ENCODE assay signal across 10 cellular contexts in genomic region chr9:98809311-98810105, GRCh38. TPM values are rescaled to one million over a fixed set of nuclear protein-coding genes. Genes with fewer than 3 reads are reported as not detected.
A peak's percentile ranks its signal among the peaks of the same experiment; 100 is the strongest.
DNase-seq lines count a peak whose midpoint lies in the region; ATAC-seq, FAIRE-seq and TF ChIP-seq lines count a peak whose summit lies in the region.
"Had no signal": no experiment of that assay in that cellular context is flagged by ENCODE, and none has a peak within 500 bp of the region (broad histone marks: within the 10 kb centered on the region; RNA-seq: fewer than 3 reads in every experiment).

No MANE protein-coding gene starts in this region.

- H4K20me1 ChIP-seq in K562 (replicated peaks; ENCODE audit: control insufficient read depth, insufficient read depth, low read length) = no peaks in the 10 kb centered on the region

- TF ChIP-seq EP300 in K562 (IDR thresholded peaks at IDR 0.05; ENCODE audit: low read length) = no peak

- H3K27ac Mint-ChIP-seq in CD4-positive, alpha-beta T cell = no peak overlapping the region

- in situ Hi-C loops in K562 (cut with MboI) = no loop called here

- H3K79me2 ChIP-seq in K562 (ENCODE audit: control insufficient read depth, insufficient read depth, low read length) = peaks cover 47% of the 10 kb centered on the region

- H3K27me3 Mint-ChIP-seq in CD4-positive, alpha-beta T cell = peaks cover 4% of the 10 kb centered on the region

- peak; percentile 75 for FAIRE-seq in K562 (lab: Jason Lieb, UNC)
- FAIRE-seq: HTR-8/SVneo had no signal

- no peaks in the 10 kb centered on the region for H3K9me3 Mint-ChIP-seq in CD4-positive, alpha-beta T cell

- no peaks in the 10 kb centered on the region for H3K9me3 ChIP-seq in CD4-positive, alpha-beta T cell (ENCODE audit: control insufficient read depth, low read length)
- H3K9me3 ChIP-seq in K562 (replicated peaks; ENCODE audit: control insufficient read depth, insufficient read depth, low read depth, low read length) (peaks cover 2% of the 10 kb centered on the region; the same call in 1 of the 2 replicates), mucosa of rectum (ENCODE audit: control insufficient read depth in 2 of 2, low read length in 2 of 2) (no peaks in the 10 kb centered on the region), breast epithelium (no peaks in the 10 kb centered on the region)

- peaks cover 27% of the 10 kb centered on the region for H3K4me1 Mint-ChIP-seq in CD4-positive, alpha-beta T cell (ENCODE audit: low read depth)

- CTCF ChIA-PET in CD4-positive, alpha-beta T cell (lab: Charles Lee) = interaction anchor here (1.3 kb wide), 1 partner anchor 12 kb away, joined by 3 read pairs; no protein-coding TSS in a partner anchor
- CTCF ChIA-PET in K562 (lab: Yijun Ruan, JAX; ENCODE audit: low intra/inter-chr PET ratio) = no interaction called here

- H3K27me3 ChIP-seq in CD4-positive, alpha-beta T cell (ENCODE audit: control insufficient read depth, insufficient read depth, low read length) = no peaks in the 10 kb centered on the region
- H3K27me3 ChIP-seq in K562 (ENCODE audit: control insufficient read depth in 2 of 2, insufficient read depth in 2 of 2, low read length in 2 of 2) = no peaks in the 10 kb centered on the region
- H3K27me3 ChIP-seq in mucosa of rectum (ENCODE audit: control insufficient read depth in 2 of 2, insufficient read depth in 2 of 2, low read length in 2 of 2) = no peaks in the 10 kb centered on the region
- peaks cover 0 to 46% of the 10 kb centered on the region in 2 donors for H3K27me3 ChIP-seq in breast epithelium

- H3K36me3 ChIP-seq in K562 (ENCODE audit: control insufficient read depth, insufficient read depth, low read length) = peaks cover 16% of the 10 kb centered on the region; the same call in 2 of the 3 replicates
- no peaks in the 10 kb centered on the region for H3K36me3 ChIP-seq in mucosa of rectum (ENCODE audit: control insufficient read depth in 2 of 2, insufficient read depth in 2 of 2, low read length in 2 of 2)
- H3K36me3 ChIP-seq in breast epithelium = no peaks in the 10 kb centered on the region

- TF ChIP-seq CTCF in CD4-positive, alpha-beta T cell (IDR thresholded peaks at IDR 0.05) = no peak
- TF ChIP-seq CTCF in K562 (IDR thresholded peaks at IDR 0.05 in 2 of 3, conservative IDR thresholded peaks at IDR 0.05 in 1 of 3; ENCODE audit: insufficient read depth in 2 of 3, low read depth in 1 of 3, low read length in 3 of 3) = no peak
- no peak for TF ChIP-seq CTCF in breast epithelium (IDR thresholded peaks at IDR 0.05)

- peaks cover 31 to 52% of the 10 kb centered on the region in 2 experiments for H3K4me1 ChIP-seq in K562 (replicated peaks in 1 of 2; ENCODE audit: control insufficient read depth in 2 of 2, insufficient read depth in 2 of 2, low read length in 2 of 2)
- H3K4me1 ChIP-seq in mucosa of rectum (ENCODE audit: control insufficient read depth in 2 of 2, insufficient read depth in 2 of 2, low read length in 2 of 2) = peaks cover 24 to 55% of the 10 kb centered on the region in 2 donors
- peaks cover 0 to 16% of the 10 kb centered on the region in 2 donors for H3K4me1 ChIP-seq in breast epithelium

- peak overlapping the region; percentile 88 for H3K4me3 Mint-ChIP-seq in CD4-positive, alpha-beta T cell

- DNase-seq in CD4-positive, alpha-beta T cell = no peak
- DNase-seq in HT-29 (ENCODE audit: low spot score) (peak; percentile 71), K562 (ENCODE audit: extremely low read depth in 1 of 4, low spot score in 3 of 4) (peak in 2 of 4 experiments; percentile 37 to 71), breast epithelium (ENCODE audit: low spot score in 2 of 2) (no peak), SW 1271 (lab: John Stamatoyannopoulos, UW) (no peak), NCI-H1092 (lab: John Stamatoyannopoulos, UW) (no peak)
- DNase-seq in stimulated activated naive CD4-positive, alpha-beta T cell (lab: John Stamatoyannopoulos, UW) = no peak
- DNase-seq: amygdala had no signal

- TSS peak; percentile 37 for BruUV-seq in K562 (replicated peaks; lab: Mats Ljungman, UMichigan)

- H3K4me3 ChIP-seq in K562 (peak overlapping the region; percentile 66), mucosa of rectum (ENCODE audit: low read length in 2 of 2) (peak overlapping the region; percentile 78 to 79), breast epithelium (no peak overlapping the region)

- no peak for ATAC-seq in CD4-positive, alpha-beta T cell (ENCODE audit: poor library complexity)
- peak; percentile 16 for ATAC-seq in K562

- intact Hi-C loops in CD4-positive, alpha-beta T cell (cut with DNase I, micrococcal nuclease) = loop anchor here in 1 of 2 experiments (10.0 kb wide), 5 partner anchors 335 to 1295 kb away; partner anchors contain the start of genes NCBP1, STX17 and TSTD2
- intact Hi-C loops in K562 (cut with micrococcal nuclease) = loop anchor here (5.0 kb wide), 3 partner anchors 38 to 268 kb away; no protein-coding TSS in a partner anchor
- intact Hi-C loops in breast epithelium (cut with DNase I; ENCODE audit: low total_unique reads) = no loop called here

- H3K4me2 ChIP-seq in K562 (ENCODE audit: insufficient read depth, low read length) = peak overlapping the region; percentile 81

- H3K9me1 ChIP-seq in K562 (ENCODE audit: control insufficient read depth, insufficient read depth, low read length) = no peaks in the 10 kb centered on the region

- TF ChIP-seq POLR2A in K562 (conservative IDR thresholded peaks at IDR 0.05) (peak; percentile 30; the same call in 1 of the 2 replicates), breast epithelium (IDR thresholded peaks at IDR 0.05) (no peak)

- no peak overlapping the region for H3K27ac ChIP-seq in CD4-positive, alpha-beta T cell (ENCODE audit: low read depth, low read length)
- H3K27ac ChIP-seq in K562 (ENCODE audit: extremely low read depth, low read depth, low read length) = peak overlapping the region; percentile 59
- peak overlapping the region; percentile 87 to 89 for H3K27ac ChIP-seq in mucosa of rectum (ENCODE audit: low read depth in 2 of 2, low read length in 2 of 2)
- no peak overlapping the region for H3K27ac ChIP-seq in breast epithelium

- POLR2A ChIA-PET in CD4-positive, alpha-beta T cell (lab: Charles Lee) = interaction anchor here (5.4 kb wide), 1 partner anchor 13 kb away, joined by 15 read pairs; the partner anchor contains the start of gene ANKS6
- POLR2A ChIA-PET in K562 (lab: Yijun Ruan, JAX) = interaction anchor here (0.7 to 2.3 kb wide), 7 partner anchors 8 to 38 kb away, joined by 3 to 8 read pairs (median 4); partner anchors contain the start of gene ANKS6

- no peak overlapping the region for H2AFZ ChIP-seq in K562 (ENCODE audit: low read depth, low read length)

- H3K36me3 Mint-ChIP-seq in CD4-positive, alpha-beta T cell (ENCODE audit: low read depth) = no peaks in the 10 kb centered on the region

- no peak for TF ChIP-seq RAD21 in K562 (CRISPR knock-in tag; conservative IDR thresholded peaks at IDR 0.05 in 1 of 2, IDR thresholded peaks at IDR 0.05 in 1 of 2)

- H3K9ac ChIP-seq in K562 (ENCODE audit: insufficient read depth in 1 of 2, low read depth in 2 of 2, low read length in 2 of 2) (peak overlapping the region; percentile 60 to 94; a peak in 3 of 4 replicates), mucosa of rectum (ENCODE audit: low read depth in 1 of 2, low read length in 2 of 2) (peak overlapping the region; percentile 63 to 77)

- WGBS in K562 (ENCODE audit: insufficient coverage, low coverage, missing lambda C conversion rate) = 44% methylated on average over 9 of the region's 9 CpGs

RNA-seq across cellular contexts. Expression of gene GALNT12, which starts 2.0 kb away (rescaled TPM):
- total RNA-seq in CD4-positive, alpha-beta T cell = 10 to 100 TPM in 1 of 2 experiments, 1 to 10 TPM in 1; 8.7 to 11.5 TPM
- total RNA-seq in HT-29 (2014; rRNA removed; shearing (Covaris generic)) = 39.1 and 53.2 TPM in 2 replicates
- total RNA-seq in K562 (2011; cell fraction: chromatin; rRNA removed; ENCODE audit: low replicate concordance) = 99.2 and 173 TPM in 2 replicates
- total RNA-seq in K562 (2011; cell fraction: nucleolus; rRNA removed) = 75.7 and 81.2 TPM in 2 replicates
- total RNA-seq in K562 (2011; cell fraction: nucleoplasm; rRNA removed) = 101 and 122 TPM in 2 replicates
- total RNA-seq in K562 (2014; rRNA removed) (36.3 and 39.1 TPM in 2 replicates), K562 (2014; rRNA removed; fragmentation: Illumina TruSeq; extraction: Trizol) (44.2 and 51.1 TPM in 2 replicates), K562 (2015; rRNA removed; fragmentation: Illumina TruSeq; extraction: Trizol) (43.6 and 46.8 TPM in 2 replicates), K562 (2021) (38.1 and 39.3 TPM in 2 replicates), breast epithelium (1 to 10 TPM; 2.6 to 6.6 (median 3.9) TPM)
- polyA plus RNA-seq in K562 (2011; rRNA removed) (82.9 and 86.6 TPM in 2 replicates), K562 (2014; fragmentation: Illumina TruSeq; extraction: Trizol) (42.4 and 45.3 TPM in 2 replicates), K562 (2014; fragmentation: Nextera tagmentation; extraction: Ambion mirVana) (10 to 100 TPM; 29.7 to 33.7 TPM), K562 (2014; rRNA removed) (45.6 and 49.4 TPM in 2 replicates)
- 28.4 and 41.1 TPM in 2 replicates for polyA plus RNA-seq in K562 (2011; cell fraction: cytosol; rRNA removed)
- polyA plus RNA-seq in K562 (2011; cell fraction: nucleus; rRNA removed) = 163 and 207 TPM in 2 replicates
- polyA plus RNA-seq in K562 (2012) = 37.8 and 58.5 TPM in 2 replicates
- polyA minus RNA-seq in K562 (2011; rRNA and poly(A)+ RNA removed) = 35.3 and 36.9 TPM in 2 replicates
- 12.0 and 15.8 TPM in 2 replicates for polyA minus RNA-seq in K562 (2011; cell fraction: cytosol; rRNA and poly(A)+ RNA removed)
- polyA minus RNA-seq in K562 (2011; cell fraction: nucleus; rRNA and poly(A)+ RNA removed) = 32.7 and 49.1 TPM in 2 replicates

RNA-seq across cellular contexts. Expression of gene ANKS6, which starts 13.2 kb away (rescaled TPM):
- total RNA-seq in CD4-positive, alpha-beta T cell = 10 to 100 TPM; 11.8 to 12.2 TPM
- 43.7 and 47.8 TPM in 2 replicates for total RNA-seq in HT-29 (2014; rRNA removed; shearing (Covaris generic))
- 68.9 and 115 TPM in 2 replicates for total RNA-seq in K562 (2011; cell fraction: chromatin; rRNA removed; ENCODE audit: low replicate concordance)
- 69.9 and 73.9 TPM in 2 replicates for total RNA-seq in K562 (2011; cell fraction: nucleolus; rRNA removed)
- total RNA-seq in K562 (2011; cell fraction: nucleoplasm; rRNA removed) = 65.8 and 76.9 TPM in 2 replicates
- total RNA-seq in K562 (2014; rRNA removed) = 46.3 and 64.7 TPM in 2 replicates
- total RNA-seq in K562 (2014; rRNA removed; fragmentation: Illumina TruSeq; extraction: Trizol) = 25.4 and 28.5 TPM in 2 replicates
- total RNA-seq in K562 (2015; rRNA removed; fragmentation: Illumina TruSeq; extraction: Trizol) = 30.1 and 31.9 TPM in 2 replicates
- 72.2 and 74.5 TPM in 2 replicates for total RNA-seq in K562 (2021)
- polyA plus RNA-seq in K562 (2011; rRNA removed) = 46.5 and 50.7 TPM in 2 replicates
- polyA plus RNA-seq in K562 (2011; cell fraction: cytosol; rRNA removed) = 43.5 and 86.7 TPM in 2 replicates
- 120 and 181 TPM in 2 replicates for polyA plus RNA-seq in K562 (2011; cell fraction: nucleus; rRNA removed)
- polyA plus RNA-seq in K562 (2012) = 43.7 and 44.2 TPM in 2 replicates
- 36.9 and 41.8 TPM in 2 replicates for polyA plus RNA-seq in K562 (2014; fragmentation: Illumina TruSeq; extraction: Trizol)
- polyA plus RNA-seq in K562 (2014; fragmentation: Nextera tagmentation; extraction: Ambion mirVana) = 10 to 100 TPM in 1 of 2 experiments, 1 to 10 TPM in 1; 9.9 to 11.8 TPM
- polyA plus RNA-seq in K562 (2014; rRNA removed) = 68.8 and 74.3 TPM in 2 replicates
- polyA minus RNA-seq in K562 (2011; rRNA and poly(A)+ RNA removed) = 27.0 and 35.5 TPM in 2 replicates
- 29.9 and 31.2 TPM in 2 replicates for polyA minus RNA-seq in K562 (2011; cell fraction: cytosol; rRNA and poly(A)+ RNA removed)
- polyA minus RNA-seq in K562 (2011; cell fraction: nucleus; rRNA and poly(A)+ RNA removed) = 31.0 and 35.3 TPM in 2 replicates
- 10 to 100 TPM in 2 of 3 donors, 1 to 10 TPM in 1; 5.6 to 23.3 (median 17.3) TPM for total RNA-seq in breast epithelium

Comparison
In these comparisons a context has a peak if more than half of its experiments do, and no peak if none do; other contexts are left out.
1. H3K27ac ChIP-seq: peak in K562 (single experiment) and mucosa of rectum (2 of 2); none in CD4-positive, alpha-beta T cell (single experiment) and breast epithelium (0 of 2).
2. H3K4me3 ChIP-seq: peak in K562 (single experiment) and mucosa of rectum (2 of 2); none in breast epithelium (0 of 3).